In genomic region chr12:67410246-67410645, GRCh38 we compare ENCODE assay signal across 14 cellular contexts.
A peak's percentile ranks its signal among the peaks of the same experiment; 100 is the strongest.
DNase-seq lines count a peak whose midpoint lies in the region; ATAC-seq, FAIRE-seq and TF ChIP-seq lines count a peak whose summit lies in the region.
"Had no signal": no experiment of that assay in that cellular context is flagged by ENCODE, and none has a peak within 500 bp of the region (broad histone marks: within the 10 kb centered on the region; RNA-seq: fewer than 3 reads in every experiment).

No MANE protein-coding gene starts in this region.

- H3K27ac ChIP-seq in SJCRH30 = peak overlapping the region; percentile 52
- H3K27ac ChIP-seq in pancreas = peak overlapping the region in 2 of 4 donors; percentile 34 to 47
- H3K27ac ChIP-seq in hepatocyte = no peak overlapping the region

- intact Hi-C loops in pancreas (cut with DNase I) = no loop called here

- H3K9me3 ChIP-seq in SJCRH30 (replicated peaks) (no peaks in the 10 kb centered on the region; the same call in 1 of the 2 replicates), pancreas (no peaks in the 10 kb centered on the region), hepatocyte (ENCODE audit: low read depth) (no peaks in the 10 kb centered on the region)

- TF ChIP-seq CTCF in pancreas (IDR thresholded peaks at IDR 0.05) = no peak
- no peak for TF ChIP-seq CTCF in hepatocyte (IDR thresholded peaks at IDR 0.05; ENCODE audit: poor library complexity)
- TF ChIP-seq CTCF in GM10266 (IDR thresholded peaks at IDR 0.05; ENCODE audit: control insufficient read depth, insufficient read depth, low read depth, missing control alignments) = no peak

- H3K4me1 ChIP-seq in SJCRH30 (peaks cover 33% of the 10 kb centered on the region), pancreas (peaks cover 0 to 15% (median 12%) of the 10 kb centered on the region in 3 donors), hepatocyte (ENCODE audit: insufficient read depth) (peaks cover 16% of the 10 kb centered on the region)

- no peaks in the 10 kb centered on the region for H4K20me1 ChIP-seq in hepatocyte (ENCODE audit: insufficient read depth, poor library complexity, severe bottlenecking)

- H3K4me3 ChIP-seq in SJCRH30 (no peak overlapping the region), pancreas (no peak overlapping the region), hepatocyte (no peak overlapping the region)

- H3K9me2 ChIP-seq in hepatocyte (replicated peaks; ENCODE audit: insufficient read depth) = no peaks in the 10 kb centered on the region

- no peaks in the 10 kb centered on the region for H3K36me3 ChIP-seq in SJCRH30
- H3K36me3 ChIP-seq in pancreas = no peaks in the 10 kb centered on the region
- H3K36me3 ChIP-seq in hepatocyte (replicated peaks; ENCODE audit: insufficient read depth, low read depth) = no peaks in the 10 kb centered on the region

- WGBS in pancreas, 2 donors = 10 to 14% methylated on average over 2 of the region's 2 CpGs
- 52% methylated on average over 2 of the region's 2 CpGs for WGBS in hepatocyte (ENCODE audit: low lambda C conversion rate, missing lambda C conversion rate)

- DNase-seq in DMS 273 (lab: John Stamatoyannopoulos, UW; ENCODE audit: unreplicated experiment) = peak; percentile 54
- no peak for DNase-seq in SJCRH30
- peak; percentile 76 for DNase-seq in fibroblast of peridontal ligament (ENCODE audit: extremely low read depth)
- no peak for DNase-seq in pancreas
- DNase-seq in NCI-H1417 (lab: John Stamatoyannopoulos, UW) = no peak
- no peak for DNase-seq in hepatocyte (ENCODE audit: low spot score)
- DNase-seq in GM10266 (ENCODE audit: extremely low spot score) = no peak
- DNase-seq: AML-193, DMS153, MV-4-11, NCI-H1436 treated with DMSO at 0.1 percent for 48 hours, NCI-H2029 treated with DMSO at 0.1 percent for 48 hours, NCI-H774, PC-3 had no signal

- no peak for FAIRE-seq in pancreas (lab: Jason Lieb, UNC)

- H2AFZ ChIP-seq in hepatocyte = no peak overlapping the region

- H3K79me2 ChIP-seq in hepatocyte = no peaks in the 10 kb centered on the region

- H3K27me3 ChIP-seq in SJCRH30 (no peaks in the 10 kb centered on the region), pancreas (no peaks in the 10 kb centered on the region), hepatocyte (no peaks in the 10 kb centered on the region)

- no peak overlapping the region for H3K4me2 ChIP-seq in hepatocyte

- ATAC-seq in pancreas = peak; percentile 29 to 60 (median 56)
- ATAC-seq: PC-3 had no signal

Comparison
In these comparisons a context has a peak if more than half of its experiments do, and no peak if none do; other contexts are left out.
1. DNase-seq: peak in DMS 273 (single experiment) and fibroblast of peridontal ligament (single experiment); none in SJCRH30 (0 of 2), pancreas (0 of 6), NCI-H1417 (0 of 3), hepatocyte (single experiment) and GM10266 (single experiment).